ENCODE assay signal across 1 cellular context in the genomic region with DNA sequence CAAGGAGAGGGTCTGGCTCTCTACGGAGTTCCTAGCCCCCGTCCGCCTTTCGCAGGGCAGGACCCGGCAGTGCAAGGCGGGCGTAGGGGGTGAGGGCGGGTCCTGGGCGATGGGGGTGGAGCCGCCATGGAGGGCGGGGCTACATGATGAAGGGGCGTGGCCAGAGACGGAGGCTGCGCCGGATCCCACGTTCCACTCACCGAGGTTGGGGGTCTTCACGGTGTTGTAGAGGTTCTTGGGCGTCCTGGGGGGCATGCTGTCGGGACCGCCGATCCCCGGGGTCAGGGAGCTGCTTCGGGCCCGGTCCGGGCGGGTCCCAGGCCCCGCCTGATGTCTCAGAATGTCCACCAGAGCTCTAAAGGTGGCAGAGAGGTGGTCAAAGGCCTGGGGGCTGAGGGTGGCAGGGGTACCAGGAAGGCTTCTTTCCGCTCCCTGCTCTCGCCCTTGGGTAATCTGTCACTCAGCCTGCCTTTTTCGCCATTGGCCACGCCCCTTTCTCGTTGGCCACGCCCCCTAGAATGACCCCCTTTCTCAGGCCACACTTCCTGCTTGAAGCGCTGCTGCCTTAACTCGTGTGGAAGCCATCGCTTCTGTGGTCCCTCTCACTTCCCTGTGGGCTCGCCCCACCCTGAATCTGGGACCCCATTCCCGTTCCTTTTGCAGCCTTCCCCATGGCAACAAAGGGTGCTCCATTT.
TF ChIP-seq lines count a peak whose summit lies in the region.

No MANE protein-coding gene starts in this region.

TF ChIP-seq in HCT116, 20 proteins besides CTCF, POLR2A, EP300 and RAD21 (continued from another document):
- no peak for TF ChIP-seq ZFX (IDR thresholded peaks at IDR 0.05)
- TF ChIP-seq CBX3 (IDR thresholded peaks at IDR 0.05; ENCODE audit: low read depth) = no peak
- no peak for TF ChIP-seq ZNF274 (IDR thresholded peaks at IDR 0.05; ENCODE audit: low read depth, low read length)
- TF ChIP-seq EZH2phosphoT487 (IDR thresholded peaks at IDR 0.05; ENCODE audit: borderline replicate concordance) = no peak
- no peak for TF ChIP-seq YY1 (IDR thresholded peaks at IDR 0.05; ENCODE audit: extremely low read depth, insufficient replicate concordance, low read depth, low read length)
